Comparison of ENCODE assay signal across 14 cellular contexts in genomic region chr3:124258057-124258500, GRCh38.
DNase-seq lines count a peak whose midpoint lies in the region; ATAC-seq and TF ChIP-seq lines count a peak whose summit lies in the region.
"Had no signal": no experiment of that assay in that cellular context is flagged by ENCODE, and none has a peak within 500 bp of the region (broad histone marks: within the 10 kb centered on the region; RNA-seq: fewer than 3 reads in every experiment).

No MANE protein-coding gene starts in this region.

- H3K4me3 ChIP-seq in stomach, result no peak overlapping the region
- H3K4me3 ChIP-seq: SK-N-MC, skin epidermis had no signal

- peak overlapping the region in 4 of 5 donors; percentile 42 to 54 (median 52) for H3K27ac ChIP-seq in stomach
- H3K27ac ChIP-seq: SK-N-MC had no signal

- peak; percentile 2 for DNase-seq in HCEC 1CT
- DNase-seq in astrocyte of the hippocampus (ENCODE audit: low read depth, low spot score), result peak; percentile 59
- peak; percentile 95 for DNase-seq in kidney glomerular epithelial cell (lab: John Stamatoyannopoulos, UW)
- DNase-seq in stomach, result no peak
- no peak for DNase-seq in activated T-cell treated with anti-CD3 and anti-CD28 coated beads, Interleukin-2, amount 50 U/mL, for 48 hours
- DNase-seq: activated CD8-positive, alpha-beta T cell treated with anti-CD3 and anti-CD28 coated beads, Interleukin-2, amount 10 ng/mL, durations not matched to agents 7 days and 5 days; activated naive CD8-positive, alpha-beta T cell treated with anti-CD3 and anti-CD28 coated beads for 36 hours; KBM-7; mammary epithelial cell; NCI-H446 treated with DMSO at 0.1 percent for 48 hours had no signal

- no peak for TF ChIP-seq CTCF in stomach (IDR thresholded peaks at IDR 0.05)

- peaks cover 0 to 38% (median 18%) of the 10 kb centered on the region in 4 donors for H3K4me1 ChIP-seq in stomach

- ATAC-seq in GM18511 (IDR thresholded peaks at IDR 0.05; ENCODE audit: unreplicated experiment) (no peak), HG03280 (IDR thresholded peaks at IDR 0.05; ENCODE audit: unreplicated experiment) (no peak)
- ATAC-seq: activated CD8-positive, alpha-beta T cell treated with anti-CD3 and anti-CD28 coated beads, Interleukin-2, amount 10 ng/mL, durations not matched to agents 7 days and 5 days had no signal

- WGBS in stomach, 5 donors, result 47 to 77% (median 54%) methylated on average over 3 of the region's 3 CpGs

- H3K27me3 ChIP-seq in stomach, result no peaks in the 10 kb centered on the region

- no peaks in the 10 kb centered on the region for H3K9me3 ChIP-seq in stomach

- intact Hi-C loops in stomach (cut with DNase I; ENCODE audit: low total_unique reads), result no loop called here

- H3K36me3 ChIP-seq in stomach, result no peaks in the 10 kb centered on the region

- TF ChIP-seq POLR2A in stomach (IDR thresholded peaks at IDR 0.05), result no peak

- no peak for TF ChIP-seq EP300 in stomach (IDR thresholded peaks at IDR 0.05)

Comparison
In these comparisons a context has a peak if more than half of its experiments do, and no peak if none do; other contexts are left out.
1. DNase-seq: peak in HCEC 1CT (single experiment), astrocyte of the hippocampus (single experiment) and kidney glomerular epithelial cell (single experiment); none in stomach (single experiment) and activated T-cell treated with anti-CD3 and anti-CD28 coated beads, Interleukin-2, amount 50 U/mL, for 48 hours (0 of 2).